ENCODE assay signal across 18 cellular contexts in the genomic region with DNA sequence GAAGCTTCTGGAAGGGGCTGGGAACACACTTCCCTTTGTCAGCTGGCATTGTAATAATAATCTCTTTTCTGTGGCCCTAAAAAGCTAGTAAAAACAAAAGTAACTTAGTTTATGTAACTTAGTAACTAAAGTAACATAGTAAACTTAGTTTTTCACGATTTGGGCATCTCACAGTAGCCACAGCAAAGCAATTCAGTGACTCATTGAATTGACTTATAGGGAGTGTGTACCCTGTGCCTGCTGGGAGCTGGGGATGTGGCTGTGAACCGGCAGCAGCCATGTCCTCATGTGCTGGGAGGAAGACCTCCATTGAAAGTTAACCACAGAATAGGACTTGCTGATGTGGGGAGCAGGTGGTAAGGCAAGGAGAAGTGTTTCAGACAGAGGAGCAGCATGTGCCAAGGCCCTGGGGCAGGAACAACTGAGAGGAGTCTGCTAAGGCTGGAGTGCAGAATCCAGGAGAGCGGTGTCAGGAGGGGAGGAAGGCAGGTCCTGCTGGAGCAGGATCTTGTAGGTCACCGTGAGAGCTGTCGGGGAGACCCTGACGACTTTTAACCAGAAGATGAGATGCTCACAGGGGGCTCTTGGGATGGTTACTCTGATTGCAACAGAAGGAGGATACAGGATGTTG.
"Had no signal": no experiment of that assay in that cellular context is flagged by ENCODE, and none has a peak within 500 bp of the region (broad histone marks: within the 10 kb centered on the region; RNA-seq: fewer than 3 reads in every experiment).

No MANE protein-coding gene starts in this region.

- H3K4me3 ChIP-seq: lower lobe of right lung, skin epidermis had no signal

- H3K4me1 ChIP-seq: lower lobe of right lung, parathyroid adenoma had no signal

- H3K27ac ChIP-seq: epithelial cell of prostate, lower lobe of right lung, neutrophil, parathyroid adenoma, skin epidermis had no signal

- DNase-seq: activated CD4-positive, CD25-positive, alpha-beta regulatory T cell treated with anti-CD3 and anti-CD28 coated beads, Interleukin-2, amount 50 U/mL, for 72 hours; activated T-cell treated with anti-CD3 and anti-CD28 coated beads, Interleukin-2, amount 50 U/mL, for 1 hour; effector memory CD8-positive, alpha-beta T cell; head of caudate nucleus; left colon; lower lobe of right lung; midbrain; stimulated activated CD4-positive, alpha-beta T cell treated with anti-CD3 and anti-CD28 coated beads, Interleukin-15, amount 100 ng/mL, for 24 hours; stimulated activated CD4-positive, alpha-beta T cell treated with anti-CD3 and anti-CD28 coated beads, Interleukin-4, amount 100 ng/mL, for 24 hours; stimulated activated naive CD8-positive, alpha-beta T cell treated with anti-CD3 and anti-CD28 coated beads, Interleukin-15, Interleukin-2, amounts not matched to agents 100 U/mL and 50 U/mL, for 24 hours; T-cell; T1000; trophoblast cell had no signal

- H2AFZ ChIP-seq: parathyroid adenoma had no signal

- H3K9me3 ChIP-seq: lower lobe of right lung, neutrophil had no signal

- H3K9ac ChIP-seq: parathyroid adenoma had no signal

- H3K27me3 ChIP-seq: neutrophil had no signal

- H3K79me2 ChIP-seq: parathyroid adenoma had no signal

- ATAC-seq: activated naive CD4-positive, alpha-beta T cell treated with anti-CD3 and anti-CD28 coated beads, Interleukin-2, amount 50 U/mL, for 72 hours; effector memory CD8-positive, alpha-beta T cell; left colon; lower lobe of right lung; stimulated activated naive CD8-positive, alpha-beta T cell treated with anti-CD3 and anti-CD28 coated beads, Interleukin-15, Interleukin-2, amounts not matched to agents 100 U/mL and 50 U/mL, for 24 hours; T-cell had no signal
